23 cellular contexts compared by ENCODE assay signal in the genomic region with DNA sequence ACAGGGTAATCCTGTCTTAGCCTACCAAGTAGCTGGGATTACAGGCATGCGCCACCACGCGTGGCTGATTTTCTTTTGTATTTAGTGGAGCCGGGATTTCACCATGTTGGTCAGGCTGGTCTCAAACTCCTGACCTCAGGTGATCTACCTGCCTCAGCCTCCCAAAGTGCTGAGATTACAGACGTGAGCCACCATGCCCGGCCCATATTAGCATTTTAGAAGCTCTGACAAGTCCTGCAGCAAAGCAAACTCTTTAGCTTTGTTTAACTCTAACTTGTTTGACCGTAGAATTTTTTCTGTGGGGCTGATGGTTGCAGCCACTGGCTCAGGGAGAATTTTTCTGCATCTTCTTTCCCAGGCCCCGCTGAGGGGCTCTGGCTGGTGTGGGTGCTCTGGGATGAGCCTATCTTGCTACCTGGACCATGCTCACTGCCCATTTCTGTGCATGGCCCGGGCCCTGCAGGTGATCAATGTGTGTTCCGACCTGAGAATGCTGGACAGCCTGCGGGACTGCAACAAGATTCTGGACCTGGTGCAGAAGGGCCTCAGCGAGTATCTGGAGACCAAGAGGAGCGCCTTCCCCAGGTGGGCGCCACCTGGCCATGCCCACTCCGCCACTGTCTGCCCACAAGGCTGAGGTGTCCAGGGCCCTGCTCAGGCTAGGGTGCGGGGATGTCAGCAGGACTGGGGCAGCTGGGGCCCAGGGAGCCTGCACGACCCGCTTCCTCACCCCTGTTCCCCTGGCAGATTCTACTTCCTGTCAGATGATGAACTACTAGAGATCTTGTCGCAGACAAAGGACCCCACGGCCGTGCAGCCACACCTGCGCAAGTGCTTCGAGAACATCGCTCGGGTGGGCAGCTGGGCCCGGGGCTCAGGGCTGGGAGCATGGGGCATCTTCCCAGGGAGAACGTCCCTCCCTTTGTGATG.
"Had no signal": no experiment of that assay in that cellular context is flagged by ENCODE, and none has a peak within 500 bp of the region (broad histone marks: within the 10 kb centered on the region; RNA-seq: fewer than 3 reads in every experiment).

No MANE protein-coding gene starts in this region.

- H3K79me2 ChIP-seq: parathyroid adenoma had no signal

- H3K27ac ChIP-seq: colonic mucosa, dorsolateral prefrontal cortex, esophagus muscularis mucosa, parathyroid adenoma, sigmoid colon, testis, vagina had no signal

- FAIRE-seq: frontal cortex, TTC549 had no signal

- H3K9me3 ChIP-seq: colonic mucosa, esophagus muscularis mucosa, sigmoid colon, testis, vagina had no signal

- H3K4me1 ChIP-seq: colonic mucosa, esophagus muscularis mucosa, parathyroid adenoma, sigmoid colon, testis, vagina had no signal

- ATAC-seq: activated CD4-positive, alpha-beta T cell treated with anti-CD3 and anti-CD28 coated beads for 36 hours; effector memory CD8-positive, alpha-beta T cell had no signal

- H3K36me3 ChIP-seq: colonic mucosa had no signal

- H3K9ac ChIP-seq: parathyroid adenoma had no signal

- DNase-seq: activated B cell treated with CpG ODN at 0.5 μM for 24 hours; activated CD4-positive, alpha-beta T cell treated with anti-CD3 and anti-CD28 coated beads for 36 hours; activated CD4-positive, alpha-beta T cell treated with anti-CD3 and anti-CD28 coated beads, Interleukin-2, amount 50 U/mL, for 4 hours; activated naive CD4-positive, alpha-beta T cell treated with anti-CD3 and anti-CD28 coated beads for 36 hours; activated T-cell treated with anti-CD3 and anti-CD28 coated beads, Interleukin-2, amount 50 U/mL, for 48 hours; central memory CD4-positive, alpha-beta T cell; colonic mucosa; dorsolateral prefrontal cortex; effector memory CD8-positive, alpha-beta T cell; glutamatergic neuron; hippocampal formation; sigmoid colon; stimulated activated CD4-positive, alpha-beta T cell treated with anti-CD3 and anti-CD28 coated beads, Interleukin-2, amount 100 ng/mL, for 48 hours; stimulated activated CD8-positive, alpha-beta memory T cell treated with anti-CD3 and anti-CD28 coated beads, Interleukin-4, amount 100 ng/mL, for 48 hours; stimulated activated naive CD4-positive, alpha-beta T cell; T-cell; testis had no signal

- H3K27me3 ChIP-seq: colonic mucosa, dorsolateral prefrontal cortex, esophagus muscularis mucosa, sigmoid colon, testis, vagina had no signal

- H3K4me3 ChIP-seq: colonic mucosa, dorsolateral prefrontal cortex, esophagus muscularis mucosa, sigmoid colon, smooth muscle cell, testis, vagina had no signal

- H2AFZ ChIP-seq: parathyroid adenoma had no signal

- H3K4me2 ChIP-seq: smooth muscle cell had no signal
